Comparison of ENCODE assay signal across 9 cellular contexts in the genomic region with DNA sequence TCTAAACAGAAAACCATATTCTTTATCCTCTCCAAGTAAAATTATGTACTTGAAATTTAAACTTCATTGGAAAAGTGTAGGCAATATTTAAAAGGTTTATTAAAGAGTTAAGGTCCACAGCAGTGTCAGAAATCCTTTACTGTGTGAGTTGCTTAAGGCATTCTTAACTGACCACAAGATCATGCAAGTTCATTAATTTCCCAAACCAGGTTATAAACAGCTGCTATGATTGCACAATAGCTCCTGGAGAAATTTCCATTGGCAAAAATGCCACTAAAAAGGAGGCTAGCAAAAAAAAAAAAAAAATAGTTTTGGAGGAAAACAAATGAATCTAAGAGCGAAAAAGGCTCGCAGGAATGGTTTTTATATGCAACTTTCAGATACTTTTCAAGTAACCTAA.
DNase-seq lines count a peak whose midpoint lies in the region; ATAC-seq and FAIRE-seq lines count a peak whose summit lies in the region.
"Had no signal": no experiment of that assay in that cellular context is flagged by ENCODE, and none has a peak within 500 bp of the region (broad histone marks: within the 10 kb centered on the region; RNA-seq: fewer than 3 reads in every experiment).

No MANE protein-coding gene starts in this region.

- H3K27ac Mint-ChIP-seq in natural killer cell treated with Interleukin-12 subunit alpha and Interleukin-12 subunit beta and Interleukin-15 and Interleukin-18, amount 100 ng/mL, for 72 hours = peak overlapping the region; percentile 95 to 96

- H4K20me1 ChIP-seq in BLaER1 treated with 17β-estradiol and CSF1 and Interleukin-3, amounts not matched to agents 10 nM and 100 nM = peaks cover 0 to 36% (median 14%) of the 10 kb centered on the region in 11 experiments; a peak in 11 of 22 replicates

- no peak overlapping the region for H3K4me3 ChIP-seq in BLaER1 treated with 17β-estradiol and CSF1 and Interleukin-3, amounts not matched to agents 10 nM and 100 nM

- peaks cover 0 to 38% (median 25%) of the 10 kb centered on the region in 11 experiments; a peak in 14 of 22 replicates for H3K9me3 ChIP-seq in BLaER1 treated with 17β-estradiol and CSF1 and Interleukin-3, amounts not matched to agents 10 nM and 100 nM (replicated peaks in 1 of 11)

- no peaks in the 10 kb centered on the region for H3K9me3 Mint-ChIP-seq in natural killer cell treated with Interleukin-12 subunit alpha and Interleukin-12 subunit beta and Interleukin-15 and Interleukin-18, amount 100 ng/mL, for 72 hours

- peaks cover 96 to 100% of the 10 kb centered on the region in 2 donors for H3K4me1 Mint-ChIP-seq in natural killer cell treated with Interleukin-12 subunit alpha and Interleukin-12 subunit beta and Interleukin-15 and Interleukin-18, amount 100 ng/mL, for 72 hours (ENCODE audit: low read depth in 2 of 2)

- no peak for ATAC-seq in natural killer cell treated with Interleukin-12 subunit alpha and Interleukin-12 subunit beta and Interleukin-15 and Interleukin-18, amount 100 ng/mL, for 72 hours
- no peak for ATAC-seq in HG03521 (IDR thresholded peaks at IDR 0.05; ENCODE audit: unreplicated experiment)

- peaks cover 0 to 75% (median 35%) of the 10 kb centered on the region in 10 experiments; a peak in 15 of 20 replicates for H3K4me1 ChIP-seq in BLaER1 treated with 17β-estradiol and CSF1 and Interleukin-3, amounts not matched to agents 10 nM and 100 nM

- peak; percentile 54 for FAIRE-seq in endometrium (lab: Jason Lieb, UNC)

- H3K27me3 ChIP-seq in BLaER1 treated with 17β-estradiol and CSF1 and Interleukin-3, amounts not matched to agents 10 nM and 100 nM = no peaks in the 10 kb centered on the region

- DNase-seq in NCI-H226 (peak; percentile 59), 8988T (no peak), GF-D8 (lab: John Stamatoyannopoulos, UW) (no peak), DMS53 (lab: John Stamatoyannopoulos, UW) (no peak)
- no peak for DNase-seq in natural killer cell treated with Interleukin-12 subunit alpha and Interleukin-12 subunit beta and Interleukin-15 and Interleukin-18, amount 100 ng/mL, for 72 hours (ENCODE audit: low spot score)
- DNase-seq: NCI-H345 had no signal

- H3K36me3 ChIP-seq in BLaER1 treated with 17β-estradiol and CSF1 and Interleukin-3, amounts not matched to agents 10 nM and 100 nM = peaks cover 75 to 99% (median 98%) of the 10 kb centered on the region in 11 experiments

- H3K27ac ChIP-seq in BLaER1 treated with 17β-estradiol and CSF1 and Interleukin-3, amounts not matched to agents 10 nM and 100 nM = peak overlapping the region in 2 of 11 experiments; percentile 4 to 7; a peak in 2 of 22 replicates

- no peak overlapping the region for H3K9ac ChIP-seq in BLaER1 treated with 17β-estradiol and CSF1 and Interleukin-3, amounts not matched to agents 10 nM and 100 nM

- peak overlapping the region; percentile 88 for H3K4me3 Mint-ChIP-seq in natural killer cell treated with Interleukin-12 subunit alpha and Interleukin-12 subunit beta and Interleukin-15 and Interleukin-18, amount 100 ng/mL, for 72 hours

- peak overlapping the region in 6 of 11 experiments; percentile 28 to 79 (median 42); a peak in 9 of 22 replicates for H3K4me2 ChIP-seq in BLaER1 treated with 17β-estradiol and CSF1 and Interleukin-3, amounts not matched to agents 10 nM and 100 nM

- no peaks in the 10 kb centered on the region for H3K27me3 Mint-ChIP-seq in natural killer cell treated with Interleukin-12 subunit alpha and Interleukin-12 subunit beta and Interleukin-15 and Interleukin-18, amount 100 ng/mL, for 72 hours

- H3K36me3 Mint-ChIP-seq in natural killer cell treated with Interleukin-12 subunit alpha and Interleukin-12 subunit beta and Interleukin-15 and Interleukin-18, amount 100 ng/mL, for 72 hours = peaks cover 93% of the 10 kb centered on the region
